ENCODE assay signal across 8 cellular contexts in the genomic region with DNA sequence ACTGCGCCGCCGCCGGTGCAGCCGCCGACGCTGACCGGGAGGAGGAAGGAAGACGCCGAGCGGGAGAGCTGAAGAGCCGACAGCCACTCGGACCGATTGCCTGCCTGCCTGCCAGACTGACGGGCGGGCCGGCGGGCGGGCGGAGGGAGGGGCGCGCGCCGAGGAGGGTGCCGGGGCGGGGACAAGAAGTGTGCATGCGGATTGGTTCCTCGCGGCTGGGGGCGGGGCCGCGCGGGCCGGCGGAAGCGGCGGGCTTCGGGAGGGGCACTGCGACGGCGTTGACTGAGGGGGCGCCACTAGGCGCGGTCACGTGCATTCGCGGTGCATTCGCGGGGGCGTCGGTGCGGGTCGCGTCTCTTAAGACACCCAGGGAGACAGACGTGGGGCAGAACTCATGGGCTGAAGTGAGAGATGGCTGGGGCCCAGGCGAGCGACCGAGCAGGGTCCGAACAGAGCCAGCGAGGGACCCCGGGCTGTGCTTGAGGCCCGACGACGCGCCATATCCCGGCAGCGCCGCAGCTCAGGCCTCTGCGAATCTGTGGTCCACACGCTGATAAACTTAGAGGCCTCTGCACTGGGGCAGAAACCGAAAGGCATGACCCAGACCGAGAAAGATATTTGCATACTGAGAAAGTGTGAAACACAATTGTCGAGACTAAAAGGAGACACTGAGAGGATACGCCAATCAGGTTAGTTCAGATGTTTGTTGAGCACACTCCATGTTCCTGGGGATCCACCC. TPM values are rescaled to one million over a fixed set of nuclear protein-coding genes. Genes with fewer than 3 reads are reported as not detected.
DNase-seq lines count a peak whose midpoint lies in the region; ATAC-seq and TF ChIP-seq lines count a peak whose summit lies in the region.

A gene (minus strand): TSS at position 118 of the 739 bp plus-strand sequence. CDS start 205 bp downstream, outside the sequence.

- DNase-seq in Ammon's horn (ENCODE audit: low spot score) (peak; percentile 97), NCI-H510A treated with DMSO at 0.1 percent for 48 hours (lab: John Stamatoyannopoulos, UW) (peak; percentile 72), coronary artery (ENCODE audit: low spot score) (peak; percentile 94), left lobe of liver (ENCODE audit: low spot score) (peak; percentile 94)
- peak; percentile 98 for DNase-seq in activated CD4-positive, alpha-beta T cell treated with anti-CD3 and anti-CD28 coated beads, Interleukin-2, amount 10 ng/mL, durations not matched to agents 24 days and 14 days
- DNase-seq in stimulated activated CD4-positive, alpha-beta T cell treated with anti-CD3 and anti-CD28 coated beads, Interleukin-2, amount 100 ng/mL, for 4 hours (ENCODE audit: low read depth), result peak; percentile 92

- peak within 1 kb of the TSS; percentile 97 for H3K27ac Mint-ChIP-seq in activated CD4-positive, alpha-beta T cell treated with anti-CD3 and anti-CD28 coated beads, Interleukin-2, amount 10 ng/mL, durations not matched to agents 24 days and 14 days

- peaks cover 19% of the 10 kb centered on the region for H3K27me3 Mint-ChIP-seq in activated CD4-positive, alpha-beta T cell treated with anti-CD3 and anti-CD28 coated beads, Interleukin-2, amount 10 ng/mL, durations not matched to agents 24 days and 14 days

- peaks cover 34% of the 10 kb centered on the region for H3K4me1 Mint-ChIP-seq in activated CD4-positive, alpha-beta T cell treated with anti-CD3 and anti-CD28 coated beads, Interleukin-2, amount 10 ng/mL, durations not matched to agents 24 days and 14 days

- TF ChIP-seq CTCF in coronary artery (IDR thresholded peaks at IDR 0.05), result peak; percentile 15

- intact Hi-C loops in activated CD4-positive, alpha-beta T cell treated with anti-CD3 and anti-CD28 coated beads, Interleukin-2, amount 10 ng/mL, durations not matched to agents 24 days and 14 days (cut with micrococcal nuclease), result loop anchor here (1.0 to 2.0 kb wide), 5 partner anchors 9 to 132 kb away; a partner anchor contains a TSS

- peak within 1 kb of the TSS; percentile 93 for H3K4me3 ChIP-seq in coronary artery

- peak; percentile 84 for ATAC-seq in GM19035 (IDR thresholded peaks at IDR 0.05; ENCODE audit: unreplicated experiment)
- ATAC-seq in HG03354 (IDR thresholded peaks at IDR 0.05; ENCODE audit: poor library complexity, severe bottlenecking, unreplicated experiment), result peak; percentile 87
- peak; percentile 98 for ATAC-seq in left lobe of liver

- peak within 1 kb of the TSS; percentile 86 to 98 for H3K27ac ChIP-seq in coronary artery

- H3K4me3 Mint-ChIP-seq in activated CD4-positive, alpha-beta T cell treated with anti-CD3 and anti-CD28 coated beads, Interleukin-2, amount 10 ng/mL, durations not matched to agents 24 days and 14 days, result peak within 1 kb of the TSS; percentile 92

- H3K36me3 Mint-ChIP-seq in activated CD4-positive, alpha-beta T cell treated with anti-CD3 and anti-CD28 coated beads, Interleukin-2, amount 10 ng/mL, durations not matched to agents 24 days and 14 days (ENCODE audit: low read depth), result peaks cover 20% of the 10 kb centered on the region

- peaks cover 4% of the 10 kb centered on the region for H3K9me3 Mint-ChIP-seq in activated CD4-positive, alpha-beta T cell treated with anti-CD3 and anti-CD28 coated beads, Interleukin-2, amount 10 ng/mL, durations not matched to agents 24 days and 14 days

RNA-seq across cellular contexts. Expression of the gene that starts here (rescaled TPM):
- 101 TPM in 2 replicates for total RNA-seq in activated CD4-positive, alpha-beta T cell treated with anti-CD3 and anti-CD28 coated beads, Interleukin-2, amount 10 ng/mL, durations not matched to agents 24 days and 14 days
- 54.3 TPM for total RNA-seq in left lobe of liver

Comparison
In these comparisons a context has a peak if more than half of its experiments do, and no peak if none do; other contexts are left out.
1. Peak in every context shown above with its lines: DNase-seq, ATAC-seq, H3K4me3 ChIP-seq and H3K27ac ChIP-seq.